In genomic region chr18:35837922-35838496, GRCh38 we compare ENCODE assay signal across 30 cellular contexts.
"Had no signal": no experiment of that assay in that cellular context is flagged by ENCODE, and none has a peak within 500 bp of the region (broad histone marks: within the 10 kb centered on the region; RNA-seq: fewer than 3 reads in every experiment).

No MANE protein-coding gene starts in this region.

- H3K27ac ChIP-seq: Peyer's patch, SJSA1 had no signal

- DNase-seq: activated CD4-positive, alpha-beta memory T cell treated with anti-CD3 and anti-CD28 coated beads for 36 hours; activated CD4-positive, alpha-beta T cell treated with anti-CD3 and anti-CD28 coated beads for 36 hours; activated CD4-positive, alpha-beta T cell treated with anti-CD3 and anti-CD28 coated beads, Interleukin-2, amount 50 U/mL, for 1 hour; activated CD8-positive, alpha-beta memory T cell treated with anti-CD3 and anti-CD28 coated beads, Interleukin-2, amount 50 U/mL, for 4 hours; activated effector memory CD4-positive, alpha-beta T cell treated with Interleukin-2 at 50 U/mL for 16 hours; activated naive CD4-positive, alpha-beta T cell treated with anti-CD3 and anti-CD28 coated beads, Interleukin-2, amount 10 ng/mL, durations not matched to agents 7 days and 5 days; activated naive CD8-positive, alpha-beta T cell treated with anti-CD3 and anti-CD28 coated beads, Interleukin-2, amount 50 U/mL, for 24 hours; activated T-cell treated with anti-CD3 and anti-CD28 coated beads for 4 hours; activated T-cell treated with anti-CD3 and anti-CD28 coated beads, Interleukin-2, amount 50 U/mL, for 4 hours; anterior cingulate cortex; caudate nucleus; cerebellar nuclear complex; Karpas-422; MG63; NCI-H1092; NCI-H1436 treated with DMSO at 0.1 percent for 48 hours; NCI-H1694 treated with DMSO at 0.1 percent for 48 hours; NCI-H2029; NCI-H345; NCI-H524 treated with DMSO at 0.1 percent for 48 hours; PC-3; Peyer's patch; RPMI8226; SHP77 treated with DMSO at 0.1 percent for 48 hours; SK-N-SH had no signal

- H3K9ac ChIP-seq: SK-N-SH had no signal

- H3K4me3 ChIP-seq: MG63, Peyer's patch, SJSA1 had no signal

- H3K4me2 ChIP-seq: SK-N-SH had no signal

- H3K27me3 ChIP-seq: MG63, Peyer's patch, SJSA1 had no signal

- H3K36me3 ChIP-seq: MG63, Peyer's patch, SJSA1 had no signal

- H3K36me3 Mint-ChIP-seq: activated naive CD4-positive, alpha-beta T cell treated with anti-CD3 and anti-CD28 coated beads, Interleukin-2, amount 10 ng/mL, durations not matched to agents 7 days and 5 days; activated naive CD8-positive, alpha-beta T cell; brain had no signal

- H3K9me3 ChIP-seq: MG63, Peyer's patch, SJSA1, SK-N-SH had no signal

- ATAC-seq: activated CD4-positive, alpha-beta T cell treated with anti-CD3 and anti-CD28 coated beads for 36 hours; activated naive CD8-positive, alpha-beta T cell treated with anti-CD3 and anti-CD28 coated beads, Interleukin-2, amount 50 U/mL, for 24 hours; activated T-cell treated with anti-CD3 and anti-CD28 coated beads, Interleukin-2, amount 50 U/mL, for 4 hours; PC-3 had no signal

- H3K27ac Mint-ChIP-seq: activated CD4-positive, alpha-beta memory T cell treated with anti-CD3 and anti-CD28 coated beads for 36 hours; activated CD4-positive, alpha-beta T cell treated with anti-CD3 and anti-CD28 coated beads for 36 hours; activated naive CD4-positive, alpha-beta T cell treated with anti-CD3 and anti-CD28 coated beads, Interleukin-2, amount 10 ng/mL, durations not matched to agents 7 days and 5 days; activated naive CD8-positive, alpha-beta T cell; activated naive CD8-positive, alpha-beta T cell treated with anti-CD3 and anti-CD28 coated beads, Interleukin-2, amount 50 U/mL, for 24 hours; brain; T-helper 1 cell treated with Interleukin-12 subunit alpha and Interleukin-12 subunit beta and Interleukin-4 antibody, amounts not matched to agents 30 μg/mL and 1 μg/mL, for 36 hours; T-helper 2 cell treated with Interferon-gamma antibody and Interleukin-4, amounts not matched to agents 5 μg/mL and 100 μg/mL, for 36 hours had no signal

- H3K9me3 Mint-ChIP-seq: activated T-cell treated with anti-CD3 and anti-CD28 coated beads, Interleukin-2, amount 50 U/mL, for 4 hours had no signal

- H3K27me3 Mint-ChIP-seq: activated CD4-positive, alpha-beta T cell treated with anti-CD3 and anti-CD28 coated beads for 36 hours had no signal

- H3K4me1 ChIP-seq: Peyer's patch, SJSA1 had no signal

- H3K4me1 Mint-ChIP-seq: activated naive CD4-positive, alpha-beta T cell treated with anti-CD3 and anti-CD28 coated beads, Interleukin-2, amount 10 ng/mL, durations not matched to agents 7 days and 5 days; activated naive CD8-positive, alpha-beta T cell treated with anti-CD3 and anti-CD28 coated beads, Interleukin-2, amount 50 U/mL, for 24 hours; brain had no signal

- H3K4me3 Mint-ChIP-seq: activated CD4-positive, alpha-beta memory T cell treated with anti-CD3 and anti-CD28 coated beads for 36 hours; activated CD4-positive, alpha-beta T cell treated with anti-CD3 and anti-CD28 coated beads for 36 hours; activated naive CD4-positive, alpha-beta T cell treated with anti-CD3 and anti-CD28 coated beads, Interleukin-2, amount 10 ng/mL, durations not matched to agents 7 days and 5 days; activated naive CD8-positive, alpha-beta T cell; activated naive CD8-positive, alpha-beta T cell treated with anti-CD3 and anti-CD28 coated beads, Interleukin-2, amount 50 U/mL, for 24 hours; activated T-cell treated with anti-CD3 and anti-CD28 coated beads, Interleukin-2, amount 50 U/mL, for 4 hours; brain; T-helper 1 cell treated with Interleukin-12 subunit alpha and Interleukin-12 subunit beta and Interleukin-4 antibody, amounts not matched to agents 30 μg/mL and 1 μg/mL, for 36 hours; T-helper 2 cell treated with Interferon-gamma antibody and Interleukin-4, amounts not matched to agents 5 μg/mL and 100 μg/mL, for 36 hours had no signal
